1 cellular context compared by ENCODE assay signal in genomic region chr22:47631571-47632102, GRCh38.
A peak's percentile ranks its signal among the peaks of the same experiment; 100 is the strongest.
TF ChIP-seq lines count a peak whose summit lies in the region.

No MANE protein-coding gene starts in this region.

TF ChIP-seq in K562, 482 proteins besides CTCF, POLR2A, EP300 and RAD21 (continued from another document):
- no peak for TF ChIP-seq GTF2B (IDR thresholded peaks at IDR 0.05; ENCODE audit: extremely low read depth, insufficient read length)
- no peak for TF ChIP-seq ZNF695 (CRISPR knock-in tag; IDR thresholded peaks at IDR 0.05)
- TF ChIP-seq THAP12 (CRISPR knock-in tag; IDR thresholded peaks at IDR 0.05), result no peak
- no peak for TF ChIP-seq ZNF778 (CRISPR knock-in tag; IDR thresholded peaks at IDR 0.05)
- no peak for TF ChIP-seq DPF2 (IDR thresholded peaks at IDR 0.05)
- TF ChIP-seq BCLAF1 (IDR thresholded peaks at IDR 0.05; ENCODE audit: borderline replicate concordance in 1 of 2, control insufficient read depth in 1 of 2, low read depth in 2 of 2, low read length in 1 of 2), result no peak
- TF ChIP-seq, protein P1, sequence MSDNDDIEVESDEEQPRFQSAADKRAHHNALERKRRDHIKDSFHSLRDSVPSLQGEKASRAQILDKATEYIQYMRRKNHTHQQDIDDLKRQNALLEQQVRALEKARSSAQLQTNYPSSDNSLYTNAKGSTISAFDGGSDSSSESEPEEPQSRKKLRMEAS (CRISPR knock-in tag; IDR thresholded peaks at IDR 0.05), result peak; percentile 56
- no peak; the same call in 1 of the 2 replicates for TF ChIP-seq ZNF589 (CRISPR knock-in tag; IDR thresholded peaks at IDR 0.05; ENCODE audit: low read depth)
- peak; percentile 57 to 93 (median 81) for TF ChIP-seq YY1 (IDR thresholded peaks at IDR 0.05; ENCODE audit: borderline replicate concordance in 1 of 3, control insufficient read depth in 1 of 3, extremely low read depth in 1 of 3, insufficient read depth in 3 of 3, insufficient read length in 1 of 3, insufficient replicate concordance in 2 of 3, low read depth in 1 of 3, low read length in 2 of 3)
